In the genomic region with DNA sequence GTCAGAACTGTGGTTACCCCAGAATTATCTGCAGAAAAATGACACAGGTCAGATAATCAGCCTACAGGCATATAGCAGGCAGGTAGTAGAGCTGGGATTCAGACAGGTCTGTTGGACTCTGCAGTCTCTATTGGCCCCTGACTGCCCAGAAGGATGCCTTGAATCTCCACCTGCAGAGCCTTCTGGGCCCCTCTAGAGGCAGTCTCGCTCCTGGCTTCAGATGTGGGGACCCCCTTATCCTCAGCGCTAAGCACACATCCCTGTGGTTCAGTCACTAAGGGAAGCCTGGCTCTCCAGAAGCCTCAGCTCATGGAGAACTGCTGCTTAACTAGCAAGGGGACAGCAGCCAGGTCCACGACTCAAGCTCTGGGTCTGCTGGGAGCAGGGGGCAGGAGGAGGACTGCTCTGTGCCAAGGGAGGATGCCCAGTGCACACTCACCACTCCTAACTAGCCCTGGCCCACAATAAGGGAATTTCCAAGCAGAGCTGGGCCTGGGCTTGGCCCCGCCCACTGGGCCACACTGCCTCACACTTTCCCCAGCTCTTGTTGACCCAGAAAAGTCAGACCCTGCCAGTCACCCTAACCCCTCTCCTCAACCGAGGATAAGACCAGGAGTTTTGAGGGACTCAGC, we compare ENCODE assay signal across 10 cellular contexts. TPM values are rescaled to one million over a fixed set of nuclear protein-coding genes. Genes with fewer than 3 reads are reported as not detected.
DNase-seq lines count a peak whose midpoint lies in the region; ATAC-seq, FAIRE-seq and TF ChIP-seq lines count a peak whose summit lies in the region.
"Had no signal": no experiment of that assay in that cellular context is flagged by ENCODE, and none has a peak within 500 bp of the region (broad histone marks: within the 10 kb centered on the region; RNA-seq: fewer than 3 reads in every experiment).

No MANE protein-coding gene starts in this region.

- no peak overlapping the region for H2BK20ac ChIP-seq in IMR-90 (ENCODE audit: low read depth, low read length)

- H3K56ac ChIP-seq in IMR-90 (ENCODE audit: extremely low read depth, insufficient read depth, low read length): no peak overlapping the region

- in situ Hi-C loops in IMR-90 (cut with MboI; ENCODE audit: low sequenced_read_pairs): no loop called here
- in situ Hi-C loops in K562 (cut with MboI): no loop called here

- TF ChIP-seq EP300 in K562 (IDR thresholded peaks at IDR 0.05; ENCODE audit: low read length): no peak

- H4K91ac ChIP-seq in IMR-90 (ENCODE audit: insufficient read depth, low read depth, low read length): no peak overlapping the region

- 66% methylated on average over 4 of the region's 5 CpGs; no CpG with 5 or more reads in 1 of the 2 experiments for WGBS in IMR-90 (ENCODE audit: extremely low coverage in 2 of 2, insufficient read length in 1 of 2), 2 experiments
- 68% methylated on average over 5 of the region's 5 CpGs for WGBS in K562 (ENCODE audit: insufficient coverage, low coverage, missing lambda C conversion rate)

- TF ChIP-seq CTCF in IMR-90 (conservative IDR thresholded peaks at IDR 0.05; ENCODE audit: low read depth, low read length) (0 out of 2 replicates have a peak, but pooled peaks have one; percentile 3), K562 (IDR thresholded peaks at IDR 0.05 in 2 of 3, conservative IDR thresholded peaks at IDR 0.05 in 1 of 3; ENCODE audit: insufficient read depth in 2 of 3, low read depth in 1 of 3, low read length in 3 of 3) (peak; percentile 38 to 59 (median 42); a peak in 5 of 6 replicates), neutrophil (IDR thresholded peaks at IDR 0.05) (no peak)

- H4K5ac ChIP-seq in IMR-90 (ENCODE audit: low read depth, low read length): no peak overlapping the region

- FAIRE-seq in K562 (lab: Jason Lieb, UNC): no peak

- no peak for TF ChIP-seq POLR2A in IMR-90 (IDR thresholded peaks at IDR 0.05; ENCODE audit: low read depth, low read length)
- no peak for TF ChIP-seq POLR2A in K562 (conservative IDR thresholded peaks at IDR 0.05)

- intact Hi-C loops in IMR-90 (cut with micrococcal nuclease) (no loop called here), K562 (cut with micrococcal nuclease) (no loop called here)

- H3K14ac ChIP-seq in IMR-90 (replicated peaks; ENCODE audit: low read depth, low read length): no peak overlapping the region

- no peaks in the 10 kb centered on the region for H3K36me3 ChIP-seq in CD8-positive, alpha-beta memory T cell (ENCODE audit: insufficient read depth, low read length)
- no peaks in the 10 kb centered on the region for H3K36me3 ChIP-seq in IMR-90 (ENCODE audit: control insufficient read depth, insufficient read depth, low read length)
- peaks cover 8% of the 10 kb centered on the region; the same call in 1 of the 3 replicates for H3K36me3 ChIP-seq in K562 (ENCODE audit: control insufficient read depth, insufficient read depth, low read length)
- no peaks in the 10 kb centered on the region for H3K36me3 ChIP-seq in neutrophil

- H3K4me3 Mint-ChIP-seq in CD8-positive, alpha-beta memory T cell: peak overlapping the region; percentile 65 to 95 (median 90)

- no peak overlapping the region for H2AK5ac ChIP-seq in IMR-90 (ENCODE audit: low read depth, low read length)

- H3K4ac ChIP-seq in IMR-90 (ENCODE audit: low read depth, low read length): no peak overlapping the region

- no peak overlapping the region for H3K23ac ChIP-seq in IMR-90 (ENCODE audit: low read depth, low read length)

- H3K4me3 ChIP-seq in CD8-positive, alpha-beta memory T cell (ENCODE audit: low read length): peak overlapping the region; percentile 56
- H3K4me3 ChIP-seq in IMR-90 (ENCODE audit: insufficient read depth, low read depth, low read length) (no peak overlapping the region), K562 (no peak overlapping the region), neutrophil (ENCODE audit: low read depth in 1 of 2, low read length in 1 of 2) (peak overlapping the region; percentile 53 to 58)
- H3K4me3 ChIP-seq: SK-N-MC had no signal

- H3K4me1 ChIP-seq in CD8-positive, alpha-beta memory T cell (ENCODE audit: insufficient read depth, low read length): peaks cover 32% of the 10 kb centered on the region
- peaks cover 10% of the 10 kb centered on the region for H3K4me1 ChIP-seq in IMR-90 (ENCODE audit: control insufficient read depth, insufficient read depth, low read length)
- H3K4me1 ChIP-seq in K562 (replicated peaks in 1 of 2; ENCODE audit: control insufficient read depth in 2 of 2, insufficient read depth in 2 of 2, low read length in 2 of 2): peaks cover 30 to 36% of the 10 kb centered on the region in 2 experiments
- H3K4me1 ChIP-seq in neutrophil (ENCODE audit: control insufficient read depth in 1 of 2, insufficient read depth in 1 of 2, low read depth in 1 of 2, low read length in 1 of 2): peaks cover 93 to 96% of the 10 kb centered on the region in 2 experiments

- peak in 4 of 5 donors; percentile 22 to 55 (median 36) for DNase-seq in CD8-positive, alpha-beta memory T cell
- DNase-seq in IMR-90 (peak; percentile 42), K562 (ENCODE audit: extremely low read depth in 1 of 4, low spot score in 3 of 4) (no peak), middle frontal gyrus (ENCODE audit: extremely low spot score, low spot score) (no peak), NCI-H1417 (lab: John Stamatoyannopoulos, UW) (no peak), HT-29 (ENCODE audit: low spot score) (no peak), cerebellum (ENCODE audit: low spot score) (no peak)

- 0 out of 2 replicates have a peak, but pooled peaks have one; percentile 3 for TF ChIP-seq RAD21 in IMR-90 (IDR thresholded peaks at IDR 0.05; ENCODE audit: low read length)
- TF ChIP-seq RAD21 in K562 (CRISPR knock-in tag; conservative IDR thresholded peaks at IDR 0.05 in 1 of 2, IDR thresholded peaks at IDR 0.05 in 1 of 2): peak in 1 of 2 experiments; percentile 26; a peak in 1 of 4 replicates

- H3K27me3 ChIP-seq in CD8-positive, alpha-beta memory T cell (ENCODE audit: insufficient read depth, low read length, poor library complexity, severe bottlenecking): no peaks in the 10 kb centered on the region
- H3K27me3 ChIP-seq in IMR-90 (ENCODE audit: control insufficient read depth, insufficient read depth, low read length): no peaks in the 10 kb centered on the region
- no peaks in the 10 kb centered on the region for H3K27me3 ChIP-seq in K562 (ENCODE audit: control insufficient read depth in 2 of 2, insufficient read depth in 2 of 2, low read length in 2 of 2)
- no peaks in the 10 kb centered on the region for H3K27me3 ChIP-seq in neutrophil

- H3K27ac Mint-ChIP-seq in CD8-positive, alpha-beta memory T cell: peak overlapping the region; percentile 98 to 100 (median 100)

- H3K9me1 ChIP-seq in IMR-90 (ENCODE audit: insufficient read depth, low read length): peaks cover 34% of the 10 kb centered on the region
- peaks cover 13% of the 10 kb centered on the region for H3K9me1 ChIP-seq in K562 (ENCODE audit: control insufficient read depth, insufficient read depth, low read length)

- H3K4me2 ChIP-seq in IMR-90 (ENCODE audit: low read depth, low read length) (no peak overlapping the region), K562 (ENCODE audit: insufficient read depth, low read length) (no peak overlapping the region)

- BruUV-seq in IMR-90 (replicated peaks; lab: Mats Ljungman, UMichigan) (no TSS peak), K562 (replicated peaks; lab: Mats Ljungman, UMichigan) (no TSS peak)

- CTCF ChIA-PET in CD8-positive, alpha-beta memory T cell (lab: Charles Lee): interaction anchor here (0.8 to 4.2 kb wide), 7 partner anchors 17 to 160 kb away, joined by 3 to 31 read pairs (median 4); partner anchors contain the start of gene SLC9A1
- CTCF ChIA-PET in IMR-90 (lab: Yijun Ruan, JAX) (no interaction called here), K562 (lab: Yijun Ruan, JAX; ENCODE audit: low intra/inter-chr PET ratio) (interaction anchor here (1.1 kb wide), 1 partner anchor 148 kb away, joined by 7 read pairs; no protein-coding TSS in a partner anchor)

- H2AFZ ChIP-seq in IMR-90 (replicated peaks; ENCODE audit: low read length, poor library complexity): no peak overlapping the region
- H2AFZ ChIP-seq in K562 (ENCODE audit: low read depth, low read length): no peak overlapping the region
- H2AFZ ChIP-seq: parathyroid adenoma had no signal

- no peaks in the 10 kb centered on the region for H3K27me3 Mint-ChIP-seq in CD8-positive, alpha-beta memory T cell

- H2BK120ac ChIP-seq in IMR-90 (ENCODE audit: low read depth, low read length): no peak overlapping the region

- H3K9me3 ChIP-seq in CD8-positive, alpha-beta memory T cell (ENCODE audit: low read length): no peaks in the 10 kb centered on the region
- no peaks in the 10 kb centered on the region for H3K9me3 ChIP-seq in IMR-90 (ENCODE audit: control insufficient read depth, insufficient read depth, low read length)
- no peaks in the 10 kb centered on the region for H3K9me3 ChIP-seq in K562 (replicated peaks; ENCODE audit: control insufficient read depth, insufficient read depth, low read depth, low read length)
- H3K9me3 ChIP-seq in neutrophil: no peaks in the 10 kb centered on the region

- dilution Hi-C loops in IMR-90 (cut with HindIII; ENCODE audit: low sequenced_read_pairs, unreplicated experiment): no loop called here

- H4K20me1 ChIP-seq in IMR-90 (ENCODE audit: insufficient read depth, low read length) (peaks cover 48% of the 10 kb centered on the region), K562 (replicated peaks; ENCODE audit: control insufficient read depth, insufficient read depth, low read length) (no peaks in the 10 kb centered on the region; the same call in 1 of the 2 replicates)

- H3K36me3 Mint-ChIP-seq in CD8-positive, alpha-beta memory T cell: peaks cover 0 to 8% (median 6%) of the 10 kb centered on the region in 3 donors

- H4K8ac ChIP-seq in IMR-90 (ENCODE audit: low read depth in 2 of 2, low read length in 2 of 2): no peak overlapping the region

- H3K4me1 Mint-ChIP-seq in CD8-positive, alpha-beta memory T cell: peaks cover 40 to 43% (median 40%) of the 10 kb centered on the region in 3 donors

- H3K79me1 ChIP-seq in IMR-90 (ENCODE audit: low read depth in 1 of 2, low read length in 2 of 2): peaks cover 33 to 80% of the 10 kb centered on the region in 2 experiments

- no peaks in the 10 kb centered on the region for H3K9me3 Mint-ChIP-seq in CD8-positive, alpha-beta memory T cell

- H2BK5ac ChIP-seq in IMR-90 (ENCODE audit: low read depth, low read length, poor library complexity, severe bottlenecking): no peak overlapping the region

- no peak overlapping the region for H3K18ac ChIP-seq in IMR-90 (ENCODE audit: low read depth, low read length)

- H3K27ac ChIP-seq in CD8-positive, alpha-beta memory T cell (ENCODE audit: low read depth, low read length): peak overlapping the region; percentile 82
- H3K27ac ChIP-seq in IMR-90 (ENCODE audit: insufficient read depth, low read length) (no peak overlapping the region), K562 (ENCODE audit: extremely low read depth, low read depth, low read length) (0 out of 3 replicates have a peak overlapping the region, but pooled peaks have one; percentile 87), neutrophil (peak overlapping the region; percentile 99)
- H3K27ac ChIP-seq: parathyroid adenoma, SK-N-MC had no signal

- no peak overlapping the region for H3K9ac ChIP-seq in IMR-90 (ENCODE audit: low read depth, low read length)
- H3K9ac ChIP-seq in K562 (ENCODE audit: insufficient read depth in 1 of 2, low read depth in 2 of 2, low read length in 2 of 2): peak overlapping the region in 1 of 2 experiments; percentile 41; a peak in 1 of 4 replicates
- H3K9ac ChIP-seq: parathyroid adenoma had no signal

- H2BK15ac ChIP-seq in IMR-90 (ENCODE audit: low read depth, low read length): no peak overlapping the region

- POLR2A ChIA-PET in CD8-positive, alpha-beta memory T cell (lab: Charles Lee): interaction anchor here (0.8 to 6.0 kb wide), 4 partner anchors 13 to 24 kb away, joined by 3 to 62 read pairs (median 6); partner anchors contain the start of gene SLC9A1
- POLR2A ChIA-PET in IMR-90 (lab: Charles Lee; ENCODE audit: unreplicated experiment) (no interaction called here), K562 (lab: Yijun Ruan, JAX) (interaction anchor here (0.5 to 15.5 kb wide), 8 partner anchors 10 to 261 kb away, joined by 3 to 380 read pairs (median 3); partner anchors contain the start of genes SLC9A1 and TENT5B)

- no peak overlapping the region for H2AK9ac ChIP-seq in IMR-90 (replicated peaks; ENCODE audit: low read depth, low read length, poor library complexity)

- ATAC-seq in IMR-90 (ENCODE audit: low read depth): peak; percentile 40
- ATAC-seq in K562: peak; percentile 30; the same call in 2 of the 3 replicates

- H3K79me2 ChIP-seq in K562 (ENCODE audit: control insufficient read depth, insufficient read depth, low read length): no peaks in the 10 kb centered on the region; the same call in 2 of the 3 replicates

RNA-seq across cellular contexts. Expression of gene SLC9A1, which starts 18.9 kb away (rescaled TPM):
- total RNA-seq in CD8-positive, alpha-beta memory T cell: 10 to 100 TPM; 23.9 to 24.8 TPM
- polyA plus RNA-seq in CD8-positive, alpha-beta memory T cell: 15.3 TPM
- total RNA-seq in IMR-90 (2012; rRNA removed): 1.9 and 2.0 TPM in 2 replicates
- 20.5 and 21.2 TPM in 2 replicates for polyA plus RNA-seq in IMR-90 (2012; rRNA removed)
- polyA plus RNA-seq in IMR-90 (2012; cell fraction: cytosol; rRNA removed): 14.3 and 19.8 TPM in 2 replicates
- polyA plus RNA-seq in IMR-90 (2012; cell fraction: nucleus; rRNA removed; ENCODE audit: low replicate concordance): 30.7 and 36.7 TPM in 2 replicates
- 17.2 and 40.8 TPM in 2 replicates for total RNA-seq in K562 (2011; cell fraction: chromatin; rRNA removed; ENCODE audit: low replicate concordance)
- total RNA-seq in K562 (2011; cell fraction: nucleolus; rRNA removed): 19.7 and 20.2 TPM in 2 replicates
- 24.2 and 34.4 TPM in 2 replicates for total RNA-seq in K562 (2011; cell fraction: nucleoplasm; rRNA removed)
- total RNA-seq in K562 (2014; rRNA removed): 1.8 and 2.9 TPM in 2 replicates
- total RNA-seq in K562 (2014; rRNA removed; fragmentation: Illumina TruSeq; extraction: Trizol): 1.1 and 2.0 TPM in 2 replicates
- 3.4 and 3.8 TPM in 2 replicates for total RNA-seq in K562 (2015; rRNA removed; fragmentation: Illumina TruSeq; extraction: Trizol)
- total RNA-seq in K562 (2021): 12.7 and 13.6 TPM in 2 replicates
- polyA plus RNA-seq in K562 (2011; rRNA removed): 1.5 and 4.5 TPM in 2 replicates
- 2.0 and 4.6 TPM in 2 replicates for polyA plus RNA-seq in K562 (2011; cell fraction: cytosol; rRNA removed)
- polyA plus RNA-seq in K562 (2011; cell fraction: nucleus; rRNA removed): 13.2 and 13.4 TPM in 2 replicates
- polyA plus RNA-seq in K562 (2012): 11.6 and 12.8 TPM in 2 replicates
- 14.4 and 16.6 TPM in 2 replicates for polyA plus RNA-seq in K562 (2014; fragmentation: Illumina TruSeq; extraction: Trizol)
- polyA plus RNA-seq in K562 (2014; fragmentation: Nextera tagmentation; extraction: Ambion mirVana): 1 to 10 TPM in 1 of 2 experiments, under 1 TPM in 1; 0.59 to 1.0 TPM
- 5.2 and 5.7 TPM in 2 replicates for polyA plus RNA-seq in K562 (2014; rRNA removed)
- polyA minus RNA-seq in K562 (2011; rRNA and poly(A)+ RNA removed): 3.3 and 3.4 TPM in 2 replicates
- polyA minus RNA-seq in K562 (2011; cell fraction: cytosol; rRNA and poly(A)+ RNA removed): 4.0 and 7.6 TPM in 2 replicates
- polyA minus RNA-seq in K562 (2011; cell fraction: nucleus; rRNA and poly(A)+ RNA removed): 3.8 and 5.0 TPM in 2 replicates
- 10.0 and 10.6 TPM in 2 replicates for total RNA-seq in HT-29 (2014; rRNA removed; shearing (Covaris generic))
- 3.9 TPM for total RNA-seq in cerebellum

Comparison
In these comparisons a context has a peak if more than half of its experiments do, and no peak if none do; other contexts are left out.
1. DNase-seq: peak in CD8-positive, alpha-beta memory T cell (4 of 5) and IMR-90 (single experiment); none in K562 (0 of 4), middle frontal gyrus (single experiment), NCI-H1417 (0 of 3), HT-29 (single experiment) and cerebellum (single experiment).
2. H3K4me3 ChIP-seq: peak in CD8-positive, alpha-beta memory T cell (single experiment) and neutrophil (2 of 2); none in IMR-90 (single experiment) and K562 (single experiment).